24 cellular contexts compared by ENCODE assay signal in genomic region chr1:219153741-219154140, GRCh38. TPM values are rescaled to one million over a fixed set of nuclear protein-coding genes. Genes with fewer than 3 reads are reported as not detected.
DNase-seq lines count a peak whose midpoint lies in the region; ATAC-seq, FAIRE-seq and TF ChIP-seq lines count a peak whose summit lies in the region.
"Had no signal": no experiment of that assay in that cellular context is flagged by ENCODE, and none has a peak within 500 bp of the region (broad histone marks: within the 10 kb centered on the region; RNA-seq: fewer than 3 reads in every experiment).

No MANE protein-coding gene starts in this region.

- H3K79me2 ChIP-seq in K562 (ENCODE audit: control insufficient read depth, insufficient read depth, low read length) = no peaks in the 10 kb centered on the region

- ATAC-seq in K562 = no peak

- no peak overlapping the region for H3K4me3 ChIP-seq in K562
- H3K4me3 ChIP-seq: BLaER1 treated with 17β-estradiol and CSF1 and Interleukin-3, amounts not matched to agents 10 nM and 100 nM; HAP-1 had no signal

- H3K9ac ChIP-seq in K562 (ENCODE audit: insufficient read depth in 1 of 2, low read depth in 2 of 2, low read length in 2 of 2) = no peak overlapping the region
- H3K9ac ChIP-seq: BLaER1 treated with 17β-estradiol and CSF1 and Interleukin-3, amounts not matched to agents 10 nM and 100 nM had no signal

- no peak for TF ChIP-seq EP300 in K562 (IDR thresholded peaks at IDR 0.05; ENCODE audit: low read length)

- 57% methylated on average over 3 of the region's 3 CpGs for WGBS in K562 (ENCODE audit: insufficient coverage, low coverage, missing lambda C conversion rate)

- no peak for TF ChIP-seq RAD21 in K562 (CRISPR knock-in tag; conservative IDR thresholded peaks at IDR 0.05 in 1 of 2, IDR thresholded peaks at IDR 0.05 in 1 of 2)

- BruUV-seq in K562 (replicated peaks; lab: Mats Ljungman, UMichigan) = no TSS peak

- FAIRE-seq in GM19239 (lab: Jason Lieb, UNC) (peak; percentile 18), K562 (lab: Jason Lieb, UNC) (no peak)
- FAIRE-seq: A204.1, GM12891, H54 had no signal

- CTCF ChIA-PET in K562 (lab: Yijun Ruan, JAX; ENCODE audit: low intra/inter-chr PET ratio) = no interaction called here

- H3K27me3 ChIP-seq in K562 (ENCODE audit: control insufficient read depth in 2 of 2, insufficient read depth in 2 of 2, low read length in 2 of 2) = no peaks in the 10 kb centered on the region
- H3K27me3 ChIP-seq: BLaER1 treated with 17β-estradiol and CSF1 and Interleukin-3, amounts not matched to agents 10 nM and 100 nM had no signal

- H4K20me1 ChIP-seq in K562 (replicated peaks; ENCODE audit: control insufficient read depth, insufficient read depth, low read length) = no peaks in the 10 kb centered on the region
- H4K20me1 ChIP-seq: BLaER1 treated with 17β-estradiol and CSF1 and Interleukin-3, amounts not matched to agents 10 nM and 100 nM had no signal

- H3K27ac ChIP-seq in K562 (ENCODE audit: extremely low read depth, low read depth, low read length) = no peak overlapping the region
- H3K27ac ChIP-seq: 22Rv1; BLaER1 treated with 17β-estradiol and CSF1 and Interleukin-3, amounts not matched to agents 10 nM and 100 nM had no signal

- peaks cover 0 to 20% of the 10 kb centered on the region in 2 experiments; a peak in 3 of 5 replicates for H3K4me1 ChIP-seq in K562 (replicated peaks in 1 of 2; ENCODE audit: control insufficient read depth in 2 of 2, insufficient read depth in 2 of 2, low read length in 2 of 2)
- H3K4me1 ChIP-seq: BE2C, HAP-1 had no signal

- peak; percentile 18 to 19 for DNase-seq in NCI-H526 (lab: John Stamatoyannopoulos, UW)
- DNase-seq in NCI-H526 treated with DMSO at 0.1 percent for 48 hours (lab: John Stamatoyannopoulos, UW) = no peak
- no peak for DNase-seq in GM19239 (ENCODE audit: insufficient read length, low spot score)
- no peak for DNase-seq in K562 (ENCODE audit: extremely low read depth in 1 of 4, low spot score in 3 of 4)
- DNase-seq in fibroblast of peridontal ligament (ENCODE audit: extremely low read depth) = peak; percentile 32
- DNase-seq in epidermal melanocyte (ENCODE audit: insufficient read length, low spot score) = no peak
- DNase-seq in erythroblast (lab: John Stamatoyannopoulos, UW) = no peak
- DNase-seq in T-helper 1 cell = no peak
- DNase-seq: ACHN; AML-193; BE2C; CD4-positive, alpha-beta T cell; CD8-positive, alpha-beta memory T cell; DMS53; DMS79 treated with DMSO at 0.1 percent for 48 hours; GF-D8; GOT3; HFFc6 had no signal

- H3K36me3 ChIP-seq in K562 (ENCODE audit: control insufficient read depth, insufficient read depth, low read length) = no peaks in the 10 kb centered on the region
- H3K36me3 ChIP-seq: BE2C; BLaER1 treated with 17β-estradiol and CSF1 and Interleukin-3, amounts not matched to agents 10 nM and 100 nM; HAP-1 had no signal

- in situ Hi-C loops in K562 (cut with MboI) = no loop called here

- no peaks in the 10 kb centered on the region for H3K9me1 ChIP-seq in K562 (ENCODE audit: control insufficient read depth, insufficient read depth, low read length)

- TF ChIP-seq POLR2A in K562 (conservative IDR thresholded peaks at IDR 0.05) = no peak
- no peak for TF ChIP-seq POLR2A in erythroblast (IDR thresholded peaks at IDR 0.05; ENCODE audit: low read length)

- no peak overlapping the region for H3K4me2 ChIP-seq in K562 (ENCODE audit: insufficient read depth, low read length)
- H3K4me2 ChIP-seq: BLaER1 treated with 17β-estradiol and CSF1 and Interleukin-3, amounts not matched to agents 10 nM and 100 nM had no signal

- intact Hi-C loops in K562 (cut with micrococcal nuclease) = no loop called here

- POLR2A ChIA-PET in K562 (lab: Yijun Ruan, JAX) = interaction anchor here (1.6 kb wide), 1 partner anchor 12 kb away, joined by 3 read pairs; no protein-coding TSS in a partner anchor

- no peaks in the 10 kb centered on the region for H3K9me3 ChIP-seq in K562 (replicated peaks; ENCODE audit: control insufficient read depth, insufficient read depth, low read depth, low read length)
- H3K9me3 ChIP-seq: BE2C; BLaER1 treated with 17β-estradiol and CSF1 and Interleukin-3, amounts not matched to agents 10 nM and 100 nM; HAP-1 had no signal

- no peak for TF ChIP-seq CTCF in K562 (IDR thresholded peaks at IDR 0.05 in 2 of 3, conservative IDR thresholded peaks at IDR 0.05 in 1 of 3; ENCODE audit: insufficient read depth in 2 of 3, low read depth in 1 of 3, low read length in 3 of 3)

- H2AFZ ChIP-seq in K562 (ENCODE audit: low read depth, low read length) = peak overlapping the region; percentile 51; the same call in 1 of the 2 replicates

TF ChIP-seq in K562, 482 proteins besides CTCF, POLR2A, EP300 and RAD21 (continues in another document):
- no peak for TF ChIP-seq ZNF133 (CRISPR knock-in tag; IDR thresholded peaks at IDR 0.05)
- TF ChIP-seq, protein P1, sequence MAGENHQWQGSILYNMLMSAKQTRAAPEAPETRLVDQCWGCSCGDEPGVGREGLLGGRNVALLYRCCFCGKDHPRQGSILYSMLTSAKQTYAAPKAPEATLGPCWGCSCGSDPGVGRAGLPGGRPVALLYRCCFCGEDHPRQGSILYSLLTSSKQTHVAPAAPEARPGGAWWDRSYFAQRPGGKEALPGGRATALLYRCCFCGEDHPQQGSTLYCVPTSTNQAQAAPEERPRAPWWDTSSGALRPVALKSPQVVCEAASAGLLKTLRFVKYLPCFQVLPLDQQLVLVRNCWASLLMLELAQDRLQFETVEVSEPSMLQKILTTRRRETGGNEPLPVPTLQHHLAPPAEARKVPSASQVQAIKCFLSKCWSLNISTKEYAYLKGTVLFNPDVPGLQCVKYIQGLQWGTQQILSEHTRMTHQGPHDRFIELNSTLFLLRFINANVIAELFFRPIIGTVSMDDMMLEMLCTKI (IDR thresholded peaks at IDR 0.05; ENCODE audit: partially characterized antibody) = no peak
- TF ChIP-seq HNRNPH1 (optimal IDR thresholded peaks at IDR 0.05; ENCODE audit: low read depth, low read length) = no peak
- TF ChIP-seq, protein P2, sequence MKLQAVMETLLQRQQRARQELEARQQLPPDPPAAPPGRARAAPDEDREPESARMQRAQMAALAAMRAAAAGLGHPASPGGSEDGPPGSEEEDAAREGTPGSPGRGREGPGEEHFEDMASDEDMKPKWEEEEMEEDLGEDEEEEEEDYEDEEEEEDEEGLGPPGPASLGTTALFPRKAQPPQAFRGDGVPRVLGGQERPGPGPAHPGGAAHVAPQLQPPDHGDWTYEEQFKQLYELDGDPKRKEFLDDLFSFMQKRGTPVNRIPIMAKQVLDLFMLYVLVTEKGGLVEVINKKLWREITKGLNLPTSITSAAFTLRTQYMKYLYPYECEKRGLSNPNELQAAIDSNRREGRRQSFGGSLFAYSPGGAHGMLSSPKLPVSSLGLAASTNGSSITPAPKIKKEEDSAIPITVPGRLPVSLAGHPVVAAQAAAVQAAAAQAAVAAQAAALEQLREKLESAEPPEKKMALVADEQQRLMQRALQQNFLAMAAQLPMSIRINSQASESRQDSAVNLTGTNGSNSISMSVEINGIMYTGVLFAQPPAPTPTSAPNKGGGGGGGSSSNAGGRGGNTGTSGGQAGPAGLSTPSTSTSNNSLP (IDR thresholded peaks at IDR 0.05; ENCODE audit: borderline replicate concordance, low read depth, low read length) = no peak
- TF ChIP-seq SREBF1 (IDR thresholded peaks at IDR 0.05; ENCODE audit: borderline replicate concordance, low read depth, low read length) = no peak
- no peak for TF ChIP-seq ZNF583 (CRISPR knock-in tag; IDR thresholded peaks at IDR 0.05)
- TF ChIP-seq THAP7 (CRISPR knock-in tag; IDR thresholded peaks at IDR 0.05) = no peak

RNA-seq across cellular contexts. Expression of gene LYPLAL1, which starts 19.9 kb away (rescaled TPM):
- 26.5 and 119 TPM in 2 replicates for total RNA-seq in K562 (2011; cell fraction: chromatin; rRNA removed; ENCODE audit: low replicate concordance)
- total RNA-seq in K562 (2011; cell fraction: nucleolus; rRNA removed) = 14.7 and 21.1 TPM in 2 replicates
- 31.2 and 48.0 TPM in 2 replicates for total RNA-seq in K562 (2011; cell fraction: nucleoplasm; rRNA removed)
- total RNA-seq in K562 (2014; rRNA removed) (14.9 and 20.2 TPM in 2 replicates), K562 (2014; rRNA removed; fragmentation: Illumina TruSeq; extraction: Trizol) (62.9 and 71.5 TPM in 2 replicates), K562 (2015; rRNA removed; fragmentation: Illumina TruSeq; extraction: Trizol) (32.1 and 33.0 TPM in 2 replicates), K562 (2021) (46.3 and 51.3 TPM in 2 replicates)
- polyA plus RNA-seq in K562 (2011; rRNA removed) (49.7 and 69.3 TPM in 2 replicates), K562 (2014; fragmentation: Illumina TruSeq; extraction: Trizol) (33.5 and 35.9 TPM in 2 replicates), K562 (2014; fragmentation: Nextera tagmentation; extraction: Ambion mirVana) (100 to 1,000 TPM; 127 to 179 TPM), K562 (2014; rRNA removed) (44.1 and 49.0 TPM in 2 replicates)
- polyA plus RNA-seq in K562 (2011; cell fraction: cytosol; rRNA removed) = 5.4 and 9.4 TPM in 2 replicates
- 21.9 and 36.9 TPM in 2 replicates for polyA plus RNA-seq in K562 (2011; cell fraction: nucleus; rRNA removed)
- polyA plus RNA-seq in K562 (2012) = 33.2 and 65.1 TPM in 2 replicates
- polyA minus RNA-seq in K562 (2011; rRNA and poly(A)+ RNA removed) = 46.9 and 49.1 TPM in 2 replicates
- polyA minus RNA-seq in K562 (2011; cell fraction: cytosol; rRNA and poly(A)+ RNA removed) = 8.4 and 15.0 TPM in 2 replicates
- polyA minus RNA-seq in K562 (2011; cell fraction: nucleus; rRNA and poly(A)+ RNA removed) = 77.4 and 99.6 TPM in 2 replicates

Comparison
In these comparisons a context has a peak if more than half of its experiments do, and no peak if none do; other contexts are left out.
1. DNase-seq: peak in NCI-H526 (2 of 2) and fibroblast of peridontal ligament (single experiment); none in NCI-H526 treated with DMSO at 0.1 percent for 48 hours (single experiment), GM19239 (single experiment), K562 (0 of 4), epidermal melanocyte (single experiment), erythroblast (0 of 2) and T-helper 1 cell (0 of 5).